12 cellular contexts compared by ENCODE assay signal in the genomic region with DNA sequence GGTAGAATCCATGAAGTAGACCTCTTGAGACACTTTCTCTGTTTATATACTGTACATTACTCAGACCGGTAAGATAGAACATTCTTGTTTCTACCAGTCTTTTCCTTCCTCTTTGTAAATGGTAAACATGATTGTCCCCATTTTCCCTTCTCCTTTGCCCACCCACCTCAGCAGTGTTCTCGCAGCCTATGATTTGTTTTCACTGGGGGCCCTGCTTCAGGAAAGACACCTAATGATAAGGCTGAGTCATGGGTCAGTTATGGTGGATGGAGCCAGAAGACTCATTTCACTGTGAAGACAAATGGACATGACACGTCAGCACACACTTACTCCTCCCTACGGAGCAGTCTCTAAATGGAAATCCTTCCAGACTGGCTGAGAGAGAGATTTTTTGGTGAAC. TPM values are rescaled to one million over a fixed set of nuclear protein-coding genes. Genes with fewer than 3 reads are reported as not detected.
A peak's percentile ranks its signal among the peaks of the same experiment; 100 is the strongest.
DNase-seq lines count a peak whose midpoint lies in the region; ATAC-seq and TF ChIP-seq lines count a peak whose summit lies in the region.
"Had no signal": no experiment of that assay in that cellular context is flagged by ENCODE, and none has a peak within 500 bp of the region (broad histone marks: within the 10 kb centered on the region; RNA-seq: fewer than 3 reads in every experiment).

No MANE protein-coding gene starts in this region.

- H3K23ac ChIP-seq in mesendoderm (ENCODE audit: low read length), result no peak overlapping the region

- H3K27ac Mint-ChIP-seq in stimulated activated naive CD8-positive, alpha-beta T cell treated with anti-CD3 and anti-CD28 coated beads, Interleukin-15, Interleukin-2, amounts not matched to agents 100 ng/mL and 50 ng/mL, for 24 hours, result peak overlapping the region; percentile 34
- H3K27ac Mint-ChIP-seq in WTC11, result peak overlapping the region; percentile 51

- TF ChIP-seq CTCF in WTC11 (IDR thresholded peaks at IDR 0.05), result no peak
- no peak for TF ChIP-seq CTCF in gastroesophageal sphincter (IDR thresholded peaks at IDR 0.05)

- H2BK5ac ChIP-seq in mesendoderm (ENCODE audit: low read length), result no peak overlapping the region

- ATAC-seq in stimulated activated naive CD8-positive, alpha-beta T cell treated with anti-CD3 and anti-CD28 coated beads, Interleukin-15, Interleukin-2, amounts not matched to agents 100 U/mL and 50 U/mL, for 24 hours, result no peak
- ATAC-seq in WTC11 (no peak), gastroesophageal sphincter (peak; percentile 69)
- ATAC-seq: foreskin keratinocyte had no signal

- no peak overlapping the region for H3K4me2 ChIP-seq in mesendoderm (ENCODE audit: low read length)

- no peak for TF ChIP-seq POLR2A in gastroesophageal sphincter (IDR thresholded peaks at IDR 0.05)

- H2BK15ac ChIP-seq in mesendoderm (replicated peaks; ENCODE audit: low read depth), result no peak overlapping the region

- no peak for DNase-seq in stimulated activated naive CD8-positive, alpha-beta T cell treated with anti-CD3 and anti-CD28 coated beads, Interleukin-15, Interleukin-2, amounts not matched to agents 100 U/mL and 50 U/mL, for 24 hours
- DNase-seq in WTC11 (ENCODE audit: low spot score) (no peak), GM19240 (ENCODE audit: insufficient read length, low spot score) (no peak), mesendoderm (no peak), NCI-H82 treated with DMSO at 0.1 percent for 48 hours (lab: John Stamatoyannopoulos, UW; ENCODE audit: unreplicated experiment) (no peak), mesenteric fat pad (ENCODE audit: low spot score) (no peak)
- DNase-seq: activated CD8-positive, alpha-beta memory T cell treated with anti-CD3 and anti-CD28 coated beads, Interleukin-2, amount 50 U/mL, for 4 hours; Peyer's patch had no signal

- CTCF ChIA-PET in WTC11 (lab: Charles Lee), result no interaction called here

- H3K36me3 Mint-ChIP-seq in stimulated activated naive CD8-positive, alpha-beta T cell treated with anti-CD3 and anti-CD28 coated beads, Interleukin-15, Interleukin-2, amounts not matched to agents 100 ng/mL and 50 ng/mL, for 24 hours (ENCODE audit: low read depth), result peaks cover 91% of the 10 kb centered on the region
- peaks cover 78% of the 10 kb centered on the region for H3K36me3 Mint-ChIP-seq in WTC11

- no peak overlapping the region for H3K4me3 ChIP-seq in gastroesophageal sphincter
- no peak overlapping the region for H3K4me3 ChIP-seq in mesendoderm (ENCODE audit: low read length)
- H3K4me3 ChIP-seq: Peyer's patch had no signal

- no peaks in the 10 kb centered on the region for H3K4me1 Mint-ChIP-seq in stimulated activated naive CD8-positive, alpha-beta T cell treated with anti-CD3 and anti-CD28 coated beads, Interleukin-15, Interleukin-2, amounts not matched to agents 100 ng/mL and 50 ng/mL, for 24 hours (ENCODE audit: low read depth)
- H3K4me1 Mint-ChIP-seq in WTC11, result peaks cover 26% of the 10 kb centered on the region

- no peak overlapping the region for H2AK5ac ChIP-seq in mesendoderm (ENCODE audit: low read length)

- H3K36me3 ChIP-seq in gastroesophageal sphincter (peaks cover 0 to 51% of the 10 kb centered on the region in 2 donors), mesendoderm (ENCODE audit: control insufficient read depth, insufficient read depth, low read length) (peaks cover 17% of the 10 kb centered on the region)

- H4K8ac ChIP-seq in mesendoderm (ENCODE audit: low read depth, low read length), result no peak overlapping the region

- no peak overlapping the region for H2BK120ac ChIP-seq in mesendoderm (ENCODE audit: low read depth, low read length)

- POLR2A ChIA-PET in WTC11 (lab: Charles Lee), result no interaction called here

- H3K9ac ChIP-seq in mesendoderm (ENCODE audit: low read length), result no peak overlapping the region

- H3K4ac ChIP-seq in mesendoderm (ENCODE audit: low read depth, low read length), result no peak overlapping the region

- H3K4me1 ChIP-seq in gastroesophageal sphincter (no peaks in the 10 kb centered on the region), mesendoderm (ENCODE audit: control insufficient read depth, low read depth, low read length) (peaks cover 4% of the 10 kb centered on the region)
- H3K4me1 ChIP-seq: foreskin keratinocyte, Peyer's patch had no signal

- H3K27ac ChIP-seq in gastroesophageal sphincter (no peak overlapping the region), mesendoderm (ENCODE audit: low read depth, low read length) (no peak overlapping the region)
- H3K27ac ChIP-seq: foreskin keratinocyte, Peyer's patch had no signal

- H3K27me3 Mint-ChIP-seq in stimulated activated naive CD8-positive, alpha-beta T cell treated with anti-CD3 and anti-CD28 coated beads, Interleukin-15, Interleukin-2, amounts not matched to agents 100 ng/mL and 50 ng/mL, for 24 hours, result no peaks in the 10 kb centered on the region
- H3K27me3 Mint-ChIP-seq in WTC11 (ENCODE audit: low read depth), result no peaks in the 10 kb centered on the region

- no peaks in the 10 kb centered on the region for H3K27me3 ChIP-seq in gastroesophageal sphincter
- H3K27me3 ChIP-seq in mesendoderm (ENCODE audit: insufficient read depth, low read length, poor library complexity), result no peaks in the 10 kb centered on the region
- H3K27me3 ChIP-seq: foreskin keratinocyte, Peyer's patch had no signal

- TF ChIP-seq EP300 in gastroesophageal sphincter (IDR thresholded peaks at IDR 0.05), result no peak

- no peak overlapping the region for H3K4me3 Mint-ChIP-seq in stimulated activated naive CD8-positive, alpha-beta T cell treated with anti-CD3 and anti-CD28 coated beads, Interleukin-15, Interleukin-2, amounts not matched to agents 100 ng/mL and 50 ng/mL, for 24 hours
- H3K4me3 Mint-ChIP-seq in WTC11, result no peak overlapping the region
- H3K4me3 Mint-ChIP-seq: brain had no signal

- no peak overlapping the region for H3K18ac ChIP-seq in mesendoderm (ENCODE audit: low read length)

- no peak overlapping the region for H4K5ac ChIP-seq in mesendoderm (ENCODE audit: low read length)

- WGBS in gastroesophageal sphincter (ENCODE audit: low coverage in 1 of 2), 2 donors, result 19 to 20% methylated on average over 1 to 4 of the region's 4 CpGs
- WGBS in mesendoderm (ENCODE audit: extremely low coverage, insufficient coverage, low lambda C conversion rate), result no CpG with 5 or more reads among the region's 4 CpGs

- no peaks in the 10 kb centered on the region for H3K9me3 ChIP-seq in gastroesophageal sphincter
- H3K9me3 ChIP-seq: Peyer's patch had no signal

- H3K9me3 Mint-ChIP-seq in stimulated activated naive CD8-positive, alpha-beta T cell treated with anti-CD3 and anti-CD28 coated beads, Interleukin-15, Interleukin-2, amounts not matched to agents 100 ng/mL and 50 ng/mL, for 24 hours, result no peaks in the 10 kb centered on the region
- peaks cover 6% of the 10 kb centered on the region; the same call in 1 of the 2 replicates for H3K9me3 Mint-ChIP-seq in WTC11
- H3K9me3 Mint-ChIP-seq: brain had no signal

- H3K56ac ChIP-seq in mesendoderm (ENCODE audit: low read length), result no peak overlapping the region

- H3K79me2 ChIP-seq in mesendoderm (ENCODE audit: control insufficient read depth, insufficient read depth, low read length), result peaks cover 14% of the 10 kb centered on the region

- peaks cover 17% of the 10 kb centered on the region for H3K79me1 ChIP-seq in mesendoderm (ENCODE audit: low read length)

TF ChIP-seq in WTC11, 78 proteins besides CTCF, POLR2A, EP300 and RAD21:
- no peak for TF ChIP-seq FOXK1 (CRISPR knock-in tag; IDR thresholded peaks at IDR 0.05)

RNA-seq across cellular contexts. Expression of a gene that starts 23.7 kb away (rescaled TPM):
- total RNA-seq in WTC11 (2021) (35.2 to 38.6 TPM (median 35.2 TPM) in 3 replicates), gastroesophageal sphincter (1 to 10 TPM in 3 of 4 donors, under 1 TPM in 1; 0.31 to 3.8 (median 2.8) TPM), mesenteric fat pad (3.7 TPM)
- 36.1 TPM for polyA plus RNA-seq in mesendoderm (2013, experiment 1 of 2)
- 36.9 TPM for polyA plus RNA-seq in mesendoderm (2013, experiment 2 of 2)

RNA-seq across cellular contexts. Expression of a gene that starts 23.7 kb away (rescaled TPM):
- total RNA-seq in WTC11 (2021) (37.6 to 43.4 TPM (median 39.2 TPM) in 3 replicates), gastroesophageal sphincter (10 to 100 TPM; 11.8 to 12.4 (median 12.1) TPM), mesenteric fat pad (12.9 TPM)
- 91.1 TPM for polyA plus RNA-seq in mesendoderm (2013, experiment 1 of 2)
- polyA plus RNA-seq in mesendoderm (2013, experiment 2 of 2), result 89.8 TPM
